ENCODE assay signal across 14 cellular contexts in the genomic region with DNA sequence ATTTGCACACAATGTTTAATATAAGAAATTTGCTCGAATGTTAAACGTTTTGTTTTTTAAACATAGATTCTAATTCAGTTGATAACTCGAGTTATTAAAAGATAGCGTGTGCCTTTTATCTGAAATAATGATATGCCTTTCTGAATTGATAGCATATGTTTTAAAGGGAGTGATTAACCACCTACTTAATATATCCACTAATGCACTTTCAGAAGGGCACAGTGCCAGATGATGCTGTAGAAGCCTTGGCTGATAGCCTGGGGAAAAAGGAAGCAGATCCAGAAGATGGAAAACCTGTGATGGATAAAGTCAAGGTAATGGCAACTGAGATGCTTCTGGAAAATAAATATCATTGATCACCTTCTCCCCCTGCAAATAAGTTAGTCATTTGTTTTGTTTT.
"Had no signal": no experiment of that assay in that cellular context is flagged by ENCODE, and none has a peak within 500 bp of the region (broad histone marks: within the 10 kb centered on the region; RNA-seq: fewer than 3 reads in every experiment).

No MANE protein-coding gene starts in this region.

- H3K4me3 Mint-ChIP-seq: activated CD4-positive, alpha-beta memory T cell treated with anti-CD3 and anti-CD28 coated beads, Interleukin-2, amount 10 ng/mL, durations not matched to agents 7 days and 5 days; memory B cell; nephron progenitor cell; stimulated activated naive CD8-positive, alpha-beta T cell treated with anti-CD3 and anti-CD28 coated beads, Interleukin-15, amount 100 ng/mL, for 72 hours had no signal

- H3K4me3 ChIP-seq: heart left ventricle, left lung, sigmoid colon, testis had no signal

- H3K4me1 Mint-ChIP-seq: activated CD4-positive, alpha-beta memory T cell treated with anti-CD3 and anti-CD28 coated beads, Interleukin-2, amount 10 ng/mL, durations not matched to agents 7 days and 5 days; memory B cell had no signal

- DNase-seq: activated CD4-positive, alpha-beta memory T cell treated with anti-CD3 and anti-CD28 coated beads, Interleukin-2, amount 10 ng/mL, durations not matched to agents 7 days and 5 days; activated CD4-positive, alpha-beta T cell treated with anti-CD3 and anti-CD28 coated beads for 1 hour; activated naive CD4-positive, alpha-beta T cell treated with Interleukin-2 at 50 U/mL for 16 hours; foreskin keratinocyte; heart left ventricle; islet precursor cell; left lung; nephron progenitor cell; sigmoid colon; stimulated activated CD4-positive, alpha-beta T cell treated with anti-CD3 and anti-CD28 coated beads, Interleukin-2, amount 100 ng/mL, for 24 hours; stimulated activated naive CD8-positive, alpha-beta T cell treated with anti-CD3 and anti-CD28 coated beads, Interleukin-15, amount 100 ng/mL, for 72 hours; testis had no signal

- H3K27ac Mint-ChIP-seq: memory B cell; nephron progenitor cell; stimulated activated naive CD8-positive, alpha-beta T cell treated with anti-CD3 and anti-CD28 coated beads, Interleukin-15, amount 100 ng/mL, for 72 hours had no signal

- H3K27me3 Mint-ChIP-seq: activated CD4-positive, alpha-beta memory T cell treated with anti-CD3 and anti-CD28 coated beads, Interleukin-2, amount 10 ng/mL, durations not matched to agents 7 days and 5 days; memory B cell; stimulated activated naive CD8-positive, alpha-beta T cell treated with anti-CD3 and anti-CD28 coated beads, Interleukin-15, amount 100 ng/mL, for 72 hours had no signal

- H3K27ac ChIP-seq: foreskin keratinocyte, left lung, sigmoid colon, testis had no signal

- FAIRE-seq: astrocyte had no signal

- H3K9me3 Mint-ChIP-seq: activated CD4-positive, alpha-beta memory T cell treated with anti-CD3 and anti-CD28 coated beads, Interleukin-2, amount 10 ng/mL, durations not matched to agents 7 days and 5 days; memory B cell; nephron progenitor cell; stimulated activated naive CD8-positive, alpha-beta T cell treated with anti-CD3 and anti-CD28 coated beads, Interleukin-15, amount 100 ng/mL, for 72 hours had no signal
